34 cellular contexts compared by ENCODE assay signal in the genomic region with DNA sequence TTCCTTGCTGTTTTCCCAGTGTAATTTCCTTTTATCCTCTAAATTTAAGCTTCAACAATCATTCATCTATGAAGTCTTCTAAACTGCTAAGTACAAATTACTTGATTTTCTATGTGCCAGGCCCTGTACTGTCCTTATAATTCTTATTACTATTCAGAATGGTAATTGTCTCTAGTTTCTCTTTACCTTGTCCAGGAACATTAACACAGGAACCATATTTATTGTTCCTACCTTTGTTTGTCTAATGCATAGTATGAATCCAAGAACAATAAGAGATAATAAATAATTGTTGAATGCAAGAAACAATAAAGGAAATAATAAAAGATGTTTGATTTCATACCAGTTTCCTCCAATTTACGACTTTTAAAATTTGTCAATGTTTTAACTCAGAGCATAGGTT.
"Had no signal": no experiment of that assay in that cellular context is flagged by ENCODE, and none has a peak within 500 bp of the region (broad histone marks: within the 10 kb centered on the region; RNA-seq: fewer than 3 reads in every experiment).

No MANE protein-coding gene starts in this region.

- H3K4me3 ChIP-seq: adrenal gland, ascending aorta, body of pancreas, breast epithelium, cardiac muscle cell had no signal

- H3K27ac ChIP-seq: adrenal gland, ascending aorta, body of pancreas, brain microvascular endothelial cell, breast epithelium, cardiac muscle cell had no signal

- H3K4me1 ChIP-seq: adrenal gland, ascending aorta, body of pancreas, breast epithelium had no signal

- FAIRE-seq: astrocyte, bronchial epithelial cell had no signal

- H3K27me3 ChIP-seq: adrenal gland, ascending aorta, body of pancreas, brain microvascular endothelial cell, breast epithelium, cardiac muscle cell had no signal

- ATAC-seq: activated naive CD4-positive, alpha-beta T cell treated with anti-CD3 and anti-CD28 coated beads, Interleukin-2, amount 50 U/mL, for 72 hours; activated naive CD8-positive, alpha-beta T cell treated with anti-CD3 and anti-CD28 coated beads, Interleukin-2, amount 50 U/mL, for 24 hours; activated T-cell treated with anti-CD3 and anti-CD28 coated beads, Interleukin-2, amount 50 U/mL, for 4 hours; activated T-cell treated with anti-CD3 and anti-CD28 coated beads, Interleukin-2, amount 50 U/mL, for 72 hours; activated T-helper 17 cell treated with anti-CD3 and anti-CD28 coated beads, Interleukin-2, amount 50 U/mL, for 72 hours; body of pancreas had no signal

- H3K36me3 ChIP-seq: adrenal gland, ascending aorta, brain microvascular endothelial cell, breast epithelium, cardiac muscle cell had no signal

- H3K9me3 ChIP-seq: adrenal gland, ascending aorta, body of pancreas, breast epithelium had no signal

- DNase-seq: activated effector memory CD4-positive, alpha-beta T cell treated with anti-CD3 and anti-CD28 coated beads, Interleukin-2, amount 50 U/mL, for 16 hours; activated effector memory CD4-positive, alpha-beta T cell treated with Interleukin-2 at 50 U/mL for 16 hours; activated gamma-delta T cell; activated gamma-delta T cell treated with Interleukin-2 at 50 U/mL for 16 hours; activated naive CD4-positive, alpha-beta T cell; activated naive CD4-positive, alpha-beta T cell treated with anti-CD3 and anti-CD28 coated beads for 36 hours; activated naive CD4-positive, alpha-beta T cell treated with anti-CD3 and anti-CD28 coated beads, Interleukin-2, amount 10 ng/mL, durations not matched to agents 7 days and 5 days; activated naive CD4-positive, alpha-beta T cell treated with anti-CD3 and anti-CD28 coated beads, Interleukin-2, amount 50 U/mL, for 16 hours; activated naive CD4-positive, alpha-beta T cell treated with Interleukin-2 at 50 U/mL for 16 hours; activated naive CD8-positive, alpha-beta T cell treated with anti-CD3 and anti-CD28 coated beads for 36 hours; activated naive CD8-positive, alpha-beta T cell treated with anti-CD3 and anti-CD28 coated beads, Interleukin-2, amount 10 ng/mL, durations not matched to agents 7 days and 5 days; activated naive CD8-positive, alpha-beta T cell treated with anti-CD3 and anti-CD28 coated beads, Interleukin-2, amount 50 U/mL, for 24 hours; activated T-cell treated with anti-CD3 and anti-CD28 coated beads, Interleukin-2, amount 50 U/mL, for 1 hour; activated T-cell treated with anti-CD3 and anti-CD28 coated beads, Interleukin-2, amount 50 U/mL, for 24 hours; activated T-cell treated with anti-CD3 and anti-CD28 coated beads, Interleukin-2, amount 50 U/mL, for 4 hours; activated T-cell treated with anti-CD3 and anti-CD28 coated beads, Interleukin-2, amount 50 U/mL, for 48 hours; activated T-cell treated with anti-CD3 and anti-CD28 coated beads, Interleukin-2, amount 50 U/mL, for 72 hours; adrenal gland; amniotic stem cell; amygdala; anterior cingulate cortex; aorta; body of pancreas; brain microvascular endothelial cell; caudate nucleus; central memory CD4-positive, alpha-beta T cell; cerebellar nuclear complex had no signal
